In the genomic region with DNA sequence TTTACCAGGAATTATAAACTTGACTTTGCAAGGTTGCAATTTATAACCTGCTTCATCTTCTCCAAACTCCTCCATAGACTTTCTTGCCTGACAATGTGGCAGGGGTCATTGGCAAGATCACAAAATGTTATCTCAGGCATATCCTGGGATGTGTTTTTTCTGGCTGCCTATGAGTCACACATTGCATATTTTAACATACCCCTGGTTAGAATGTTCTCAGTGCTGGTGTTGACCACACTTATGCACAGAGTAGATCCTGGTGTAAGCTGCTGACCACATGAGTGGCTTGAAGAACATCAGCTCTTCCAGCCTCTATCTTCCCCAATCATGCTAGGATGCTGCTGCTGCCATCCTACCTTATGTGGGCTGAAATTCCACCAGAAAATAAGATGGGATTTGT, we compare ENCODE assay signal across 14 cellular contexts.
DNase-seq lines count a peak whose midpoint lies in the region; ATAC-seq and TF ChIP-seq lines count a peak whose summit lies in the region.
"Had no signal": no experiment of that assay in that cellular context is flagged by ENCODE, and none has a peak within 500 bp of the region (broad histone marks: within the 10 kb centered on the region; RNA-seq: fewer than 3 reads in every experiment).

No MANE protein-coding gene starts in this region.

- H3K27ac Mint-ChIP-seq in Caco-2 (ENCODE audit: unreplicated experiment): no peak overlapping the region
- H3K27ac Mint-ChIP-seq: T-helper 2 cell treated with Interferon-gamma antibody and Interleukin-4, amounts not matched to agents 5 μg/mL and 100 μg/mL, for 36 hours had no signal

- no peaks in the 10 kb centered on the region for H3K36me3 Mint-ChIP-seq in Caco-2 (ENCODE audit: insufficient read depth, unreplicated experiment)

- no peaks in the 10 kb centered on the region for H3K36me3 ChIP-seq in colonic mucosa
- H3K36me3 ChIP-seq in Caco-2 (ENCODE audit: control insufficient read depth, insufficient read depth, low read length): no peaks in the 10 kb centered on the region

- H3K4me1 ChIP-seq in foreskin keratinocyte (no peaks in the 10 kb centered on the region), colonic mucosa (no peaks in the 10 kb centered on the region), Caco-2 (no peaks in the 10 kb centered on the region)

- CTCF ChIA-PET in Caco-2 (lab: Charles Lee): no interaction called here

- peak; percentile 77 for ATAC-seq in foreskin keratinocyte
- no peak for ATAC-seq in HG03097 (IDR thresholded peaks at IDR 0.05; ENCODE audit: low FRiP score, unreplicated experiment)

- intact Hi-C loops in colonic mucosa (cut with DNase I) (no loop called here), Caco-2 (cut with micrococcal nuclease; ENCODE audit: unreplicated experiment) (no loop called here)

- H3K4me1 Mint-ChIP-seq in Caco-2 (ENCODE audit: low read depth, unreplicated experiment): no peaks in the 10 kb centered on the region

- H3K4me3 ChIP-seq in colonic mucosa (no peak overlapping the region), Caco-2 (ENCODE audit: low read depth, low read length) (no peak overlapping the region)
- H3K4me3 ChIP-seq: lung had no signal

- BruUV-seq in Caco-2 (replicated peaks; lab: Mats Ljungman, UMichigan): no TSS peak

- POLR2A ChIA-PET in Caco-2 (lab: Charles Lee): no interaction called here

- H3K4me3 Mint-ChIP-seq in Caco-2 (ENCODE audit: unreplicated experiment): no peak overlapping the region
- H3K4me3 Mint-ChIP-seq: T-helper 2 cell treated with Interferon-gamma antibody and Interleukin-4, amounts not matched to agents 5 μg/mL and 100 μg/mL, for 36 hours had no signal

- no peak overlapping the region for H3K9ac ChIP-seq in colonic mucosa (ENCODE audit: low read depth in 2 of 2, low read length in 2 of 2)

- H3K27me3 ChIP-seq in foreskin keratinocyte (no peaks in the 10 kb centered on the region), colonic mucosa (no peaks in the 10 kb centered on the region), Caco-2 (replicated peaks; ENCODE audit: control insufficient read depth, insufficient read depth, low read length) (no peaks in the 10 kb centered on the region; the same call in 1 of the 2 replicates)

- TF ChIP-seq CTCF in foreskin keratinocyte (conservative IDR thresholded peaks at IDR 0.05) (no peak), colonic mucosa (IDR thresholded peaks at IDR 0.05) (no peak), Caco-2 (IDR thresholded peaks at IDR 0.05; ENCODE audit: insufficient read depth in 1 of 2, low read depth in 1 of 2, low read length in 1 of 2, severe bottlenecking in 1 of 2, unreplicated experiment in 1 of 2) (no peak)

- H3K9me3 Mint-ChIP-seq in Caco-2 (ENCODE audit: unreplicated experiment): no peaks in the 10 kb centered on the region
- H3K9me3 Mint-ChIP-seq: T-helper 2 cell treated with Interferon-gamma antibody and Interleukin-4, amounts not matched to agents 5 μg/mL and 100 μg/mL, for 36 hours had no signal

- DNase-seq in DMS53 (lab: John Stamatoyannopoulos, UW) (peak; percentile 32), DMS53 treated with DMSO at 0.1 percent for 48 hours (lab: John Stamatoyannopoulos, UW; ENCODE audit: unreplicated experiment) (no peak), amniotic stem cell (lab: John Stamatoyannopoulos, UW) (peak; percentile 45), foreskin keratinocyte (peak in 1 of 2 donors; percentile 49), colonic mucosa (no peak), Caco-2 (no peak), RPMI8226 (no peak)
- DNase-seq: Calu3, NCI-H1092, nucleus accumbens, small intestine had no signal

- peaks cover 27% of the 10 kb centered on the region for H3K27me3 Mint-ChIP-seq in Caco-2 (ENCODE audit: insufficient read depth, unreplicated experiment)

- H3K9me3 ChIP-seq in colonic mucosa: no peaks in the 10 kb centered on the region
- 0 out of 2 replicates have a peak, but pooled peaks cover 3% of the 10 kb centered on the region for H3K9me3 ChIP-seq in Caco-2

- H3K27ac ChIP-seq in foreskin keratinocyte (no peak overlapping the region), colonic mucosa (no peak overlapping the region)

Comparison
In these comparisons a context has a peak if more than half of its experiments do, and no peak if none do; other contexts are left out.
1. DNase-seq: peak in DMS53 (single experiment) and amniotic stem cell (single experiment); none in DMS53 treated with DMSO at 0.1 percent for 48 hours (single experiment), colonic mucosa (single experiment), Caco-2 (0 of 2) and RPMI8226 (single experiment).